ENCODE assay signal across 8 cellular contexts in the genomic region with DNA sequence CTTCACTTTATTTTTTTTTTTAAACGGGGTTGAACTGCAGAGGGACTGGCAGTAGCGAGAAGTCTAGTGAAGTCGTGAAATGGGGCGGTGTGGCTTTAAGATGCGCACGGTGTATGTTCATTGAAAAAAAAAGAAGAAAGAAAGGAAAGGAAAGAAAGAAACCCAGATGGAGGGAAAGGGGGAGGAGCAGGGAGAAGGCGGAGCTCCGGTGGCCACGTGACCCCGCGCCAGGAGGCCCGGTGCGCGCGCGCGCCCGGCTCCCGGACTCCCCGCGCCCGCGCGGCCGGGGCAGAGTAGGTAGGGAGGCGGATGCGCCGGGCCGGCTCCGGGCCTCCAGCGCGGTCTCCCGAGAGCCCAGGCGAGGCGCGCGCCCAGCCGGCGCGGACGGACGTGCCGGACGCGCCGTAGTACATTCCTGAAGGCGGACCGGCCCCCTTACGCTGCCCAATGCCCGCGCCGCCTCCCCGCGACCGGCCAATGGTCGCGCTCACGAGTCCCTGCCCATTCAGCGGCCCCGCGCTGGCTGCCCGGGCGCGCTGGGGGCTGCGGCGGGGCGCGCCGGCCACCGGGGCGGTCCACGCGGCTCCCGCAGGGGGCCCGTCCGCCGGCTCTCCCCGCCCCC. TPM values are rescaled to one million over a fixed set of nuclear protein-coding genes. Genes with fewer than 3 reads are reported as not detected.
A peak's percentile ranks its signal among the peaks of the same experiment; 100 is the strongest.
DNase-seq lines count a peak whose midpoint lies in the region; ATAC-seq and TF ChIP-seq lines count a peak whose summit lies in the region.

No MANE protein-coding gene starts in this region.

- TF ChIP-seq CTCF in GM13976 (IDR thresholded peaks at IDR 0.05; ENCODE audit: borderline replicate concordance, control extremely low read depth, extremely low read depth, insufficient read depth, missing control alignments), result no peak
- TF ChIP-seq CTCF in ascending aorta (IDR thresholded peaks at IDR 0.05), result no peak
- TF ChIP-seq CTCF in right atrium auricular region (IDR thresholded peaks at IDR 0.05), result no peak
- peak in 1 of 4 experiments; percentile 3 for TF ChIP-seq CTCF in prostate gland (IDR thresholded peaks at IDR 0.05)
- peak in 1 of 4 experiments; percentile 15 for TF ChIP-seq CTCF in uterus (IDR thresholded peaks at IDR 0.05)

- in situ Hi-C loops in GM13976 (cut with MboI; ENCODE audit: low sequenced_read_pairs, unreplicated experiment), result no loop called here

- H3K27me3 ChIP-seq in ascending aorta (no peaks in the 10 kb centered on the region), right atrium auricular region (no peaks in the 10 kb centered on the region), prostate gland (replicated peaks; ENCODE audit: insufficient read depth) (no peaks in the 10 kb centered on the region), uterus (no peaks in the 10 kb centered on the region)

- TF ChIP-seq POLR2A in prostate gland (IDR thresholded peaks at IDR 0.05) (peak; percentile 90), uterus (IDR thresholded peaks at IDR 0.05) (peak; percentile 62 to 91)

- DNase-seq in GM13976 (ENCODE audit: low spot score) (peak; percentile 86), NCI-H146 treated with DMSO at 0.1 percent for 48 hours (lab: John Stamatoyannopoulos, UW; ENCODE audit: unreplicated experiment) (peak; percentile 77), T-helper 2 cell (peak; percentile 50 to 92 (median 74)), ascending aorta (ENCODE audit: low spot score in 2 of 2) (peak; percentile 70 to 96), right atrium auricular region (ENCODE audit: low spot score) (peak; percentile 89), prostate gland (ENCODE audit: low spot score) (peak; percentile 92), uterus (peak; percentile 89)

- under 1% methylated on average over 70 of the region's 78 CpGs for WGBS in prostate gland

- H3K9me3 ChIP-seq in ascending aorta (no peaks in the 10 kb centered on the region), right atrium auricular region (no peaks in the 10 kb centered on the region), prostate gland (no peaks in the 10 kb centered on the region), uterus (no peaks in the 10 kb centered on the region)

- H3K36me3 ChIP-seq in ascending aorta (no peaks in the 10 kb centered on the region), right atrium auricular region (no peaks in the 10 kb centered on the region), prostate gland (no peaks in the 10 kb centered on the region), uterus (no peaks in the 10 kb centered on the region)

- peak; percentile 61 for ATAC-seq in HG02798 (IDR thresholded peaks at IDR 0.05; ENCODE audit: poor library complexity, unreplicated experiment)

- H3K4me1 ChIP-seq in ascending aorta (peaks cover 6 to 11% of the 10 kb centered on the region in 2 donors), right atrium auricular region (peaks cover 0 to 23% of the 10 kb centered on the region in 2 donors), prostate gland (replicated peaks) (no peaks in the 10 kb centered on the region), uterus (peaks cover 0 to 5% of the 10 kb centered on the region in 2 donors)

- H3K27ac ChIP-seq in ascending aorta (peak overlapping the region; percentile 78 to 87), right atrium auricular region (peak overlapping the region; percentile 93 to 94), prostate gland (peak overlapping the region; percentile 94), uterus (peak overlapping the region; percentile 91 to 93)

- H3K4me3 ChIP-seq in ascending aorta, result peak overlapping the region; percentile 85 to 86
- H3K4me3 ChIP-seq in right atrium auricular region, result peak overlapping the region; percentile 84 to 86
- peak overlapping the region; percentile 77 to 85 for H3K4me3 ChIP-seq in prostate gland
- peak overlapping the region; percentile 88 to 89 for H3K4me3 ChIP-seq in uterus

- intact Hi-C loops in ascending aorta (cut with DNase I) (loop anchor here (1.0 to 10.0 kb wide), 6 partner anchors 194 to 1936 kb away; a partner anchor contains a TSS), prostate gland (cut with DNase I) (loop anchor here (2.0 kb wide), 1 partner anchor 194 kb away; a partner anchor contains a TSS), uterus (cut with DNase I; ENCODE audit: low total_unique reads) (no loop called here)

RNA-seq across cellular contexts. Expression of a gene that starts 6.0 kb away (rescaled TPM):
- total RNA-seq in ascending aorta (25.2 TPM), right atrium auricular region (1 to 10 TPM; 5.4 to 6.3 TPM), prostate gland (100 to 1,000 TPM in 1 of 2 donors, 10 to 100 TPM in 1; 27.5 to 108 TPM), uterus (10 to 100 TPM in 2 of 4 donors, 1 to 10 TPM in 2; 7.4 to 24.6 (median 10.8) TPM)

Comparison
In these comparisons a context has a peak if more than half of its experiments do, and no peak if none do; other contexts are left out.
1. Peak in every context shown above with its lines: DNase-seq, ATAC-seq, H3K4me3 ChIP-seq and H3K27ac ChIP-seq.